10 cellular contexts compared by ENCODE assay signal in the genomic region with DNA sequence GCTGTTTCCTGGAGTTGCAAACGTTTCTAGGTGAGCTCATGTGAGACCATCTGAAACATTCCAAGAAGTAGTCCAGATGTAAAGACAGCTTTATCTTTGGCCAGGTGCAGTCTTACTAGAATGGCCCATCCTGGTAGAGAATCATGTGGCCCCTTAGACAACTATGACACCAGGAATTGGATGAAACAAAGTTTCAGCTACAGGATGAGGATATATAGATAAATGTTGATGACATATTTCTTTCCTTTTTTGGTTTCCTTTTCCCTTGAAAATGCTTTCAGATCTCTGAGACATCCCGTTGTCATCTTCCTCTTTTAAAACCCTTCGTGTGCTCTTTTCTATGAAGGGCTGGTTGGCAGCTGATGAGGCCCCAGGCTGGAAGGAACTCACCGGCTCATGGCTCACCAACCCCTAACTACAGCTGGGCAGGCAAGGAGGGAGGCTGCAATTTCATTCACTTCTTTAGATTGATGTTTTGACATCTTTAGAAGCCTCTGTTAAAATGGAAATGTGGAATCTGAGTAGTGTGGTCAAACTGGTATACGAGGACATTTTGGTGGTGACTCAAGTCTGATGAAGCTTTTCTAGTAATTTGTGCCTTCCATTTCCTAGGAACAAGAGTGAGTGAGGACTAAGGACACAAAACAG.
DNase-seq lines count a peak whose midpoint lies in the region; ATAC-seq and TF ChIP-seq lines count a peak whose summit lies in the region.
"Had no signal": no experiment of that assay in that cellular context is flagged by ENCODE, and none has a peak within 500 bp of the region (broad histone marks: within the 10 kb centered on the region; RNA-seq: fewer than 3 reads in every experiment).

No MANE protein-coding gene starts in this region.

- no peaks in the 10 kb centered on the region for H3K27me3 ChIP-seq in CD8-positive, alpha-beta memory T cell (ENCODE audit: insufficient read depth, low read length, poor library complexity, severe bottlenecking)
- no peaks in the 10 kb centered on the region for H3K27me3 ChIP-seq in MM.1S (replicated peaks; ENCODE audit: insufficient read depth, low read length)
- H3K27me3 ChIP-seq in mucosa of rectum (ENCODE audit: control insufficient read depth in 2 of 2, insufficient read depth in 2 of 2, low read length in 2 of 2), result no peaks in the 10 kb centered on the region
- H3K27me3 ChIP-seq in SJCRH30, result no peaks in the 10 kb centered on the region

- no peak overlapping the region for H3K27ac ChIP-seq in CD8-positive, alpha-beta memory T cell (ENCODE audit: low read depth, low read length)
- H3K27ac ChIP-seq in MM.1S (ENCODE audit: low read length) (peak overlapping the region; percentile 67), mucosa of rectum (ENCODE audit: low read depth in 2 of 2, low read length in 2 of 2) (peak overlapping the region; percentile 4 to 53), SJCRH30 (no peak overlapping the region)

- H4K20me1 ChIP-seq in MM.1S (ENCODE audit: insufficient read depth, low read length), result no peaks in the 10 kb centered on the region

- ATAC-seq in HG03108 (IDR thresholded peaks at IDR 0.05; ENCODE audit: unreplicated experiment) (no peak), HG02571 (IDR thresholded peaks at IDR 0.05; ENCODE audit: unreplicated experiment) (no peak)

- no peaks in the 10 kb centered on the region for H3K9me2 ChIP-seq in MM.1S (replicated peaks; ENCODE audit: insufficient read depth, low read length)

- no peaks in the 10 kb centered on the region for H3K36me3 ChIP-seq in CD8-positive, alpha-beta memory T cell (ENCODE audit: insufficient read depth, low read length)
- H3K36me3 ChIP-seq in MM.1S (replicated peaks; ENCODE audit: insufficient read depth, low read length) (no peaks in the 10 kb centered on the region), mucosa of rectum (ENCODE audit: control insufficient read depth in 2 of 2, insufficient read depth in 2 of 2, low read length in 2 of 2) (no peaks in the 10 kb centered on the region), SJCRH30 (no peaks in the 10 kb centered on the region)

- H3K9me3 Mint-ChIP-seq in CD8-positive, alpha-beta memory T cell, result no peaks in the 10 kb centered on the region
- no peaks in the 10 kb centered on the region for H3K9me3 Mint-ChIP-seq in activated naive CD4-positive, alpha-beta T cell treated with anti-CD3 and anti-CD28 coated beads, Interleukin-2, amount 50 U/mL, for 24 hours

- TF ChIP-seq CTCF in MM.1S (IDR thresholded peaks at IDR 0.05; ENCODE audit: low read length), result no peak

- H3K27ac Mint-ChIP-seq in CD8-positive, alpha-beta memory T cell, result peak overlapping the region in 5 of 8 donors; percentile 33 to 88 (median 66)
- peak overlapping the region; percentile 36 for H3K27ac Mint-ChIP-seq in activated naive CD4-positive, alpha-beta T cell treated with anti-CD3 and anti-CD28 coated beads, Interleukin-2, amount 50 U/mL, for 24 hours

- H2AFZ ChIP-seq in MM.1S (ENCODE audit: low read length), result peak overlapping the region; percentile 60

- H3K36me3 Mint-ChIP-seq in CD8-positive, alpha-beta memory T cell, result no peaks in the 10 kb centered on the region
- H3K36me3 Mint-ChIP-seq in activated naive CD4-positive, alpha-beta T cell treated with anti-CD3 and anti-CD28 coated beads, Interleukin-2, amount 50 U/mL, for 24 hours, result no peaks in the 10 kb centered on the region

- H3F3A ChIP-seq in MM.1S (ENCODE audit: insufficient read depth, low read length), result peaks cover 14% of the 10 kb centered on the region

- peak overlapping the region; percentile 31; the same call in 1 of the 2 replicates for H3K9ac ChIP-seq in MM.1S (ENCODE audit: low read length)
- H3K9ac ChIP-seq in mucosa of rectum (ENCODE audit: low read depth in 1 of 2, low read length in 2 of 2), result no peak overlapping the region

- CTCF ChIA-PET in CD8-positive, alpha-beta memory T cell (lab: Charles Lee), result interaction anchor here (0.9 to 1.8 kb wide), 6 partner anchors 37 to 417 kb away, joined by 3 to 7 read pairs (median 4); no protein-coding TSS in a partner anchor

- H3K4me3 ChIP-seq in CD8-positive, alpha-beta memory T cell (ENCODE audit: low read length), result no peak overlapping the region
- H3K4me3 ChIP-seq in MM.1S (ENCODE audit: low read length) (0 out of 2 replicates have a peak overlapping the region, but pooled peaks have one; percentile 6), mucosa of rectum (ENCODE audit: low read length in 2 of 2) (no peak overlapping the region), SJCRH30 (no peak overlapping the region)
- H3K4me3 ChIP-seq: skin epidermis had no signal

- H3K4me2 ChIP-seq in MM.1S (ENCODE audit: low read depth, low read length), result peak overlapping the region; percentile 39

- H3K4me1 ChIP-seq in CD8-positive, alpha-beta memory T cell (ENCODE audit: insufficient read depth, low read length), result peaks cover 14% of the 10 kb centered on the region
- H3K4me1 ChIP-seq in MM.1S (ENCODE audit: low read length), result peaks cover 26% of the 10 kb centered on the region
- peaks cover 6 to 12% of the 10 kb centered on the region in 2 donors for H3K4me1 ChIP-seq in mucosa of rectum (ENCODE audit: control insufficient read depth in 2 of 2, insufficient read depth in 2 of 2, low read length in 2 of 2)
- peaks cover 25% of the 10 kb centered on the region for H3K4me1 ChIP-seq in SJCRH30

- peaks cover 12 to 15% (median 14%) of the 10 kb centered on the region in 3 donors for H3K4me1 Mint-ChIP-seq in CD8-positive, alpha-beta memory T cell
- H3K4me1 Mint-ChIP-seq in activated naive CD4-positive, alpha-beta T cell treated with anti-CD3 and anti-CD28 coated beads, Interleukin-2, amount 50 U/mL, for 24 hours, result peaks cover 16% of the 10 kb centered on the region

- no peaks in the 10 kb centered on the region for H3K79me2 ChIP-seq in MM.1S (ENCODE audit: low read length)

- no peaks in the 10 kb centered on the region for H3K9me3 ChIP-seq in CD8-positive, alpha-beta memory T cell (ENCODE audit: low read length)
- no peaks in the 10 kb centered on the region for H3K9me3 ChIP-seq in MM.1S (replicated peaks; ENCODE audit: insufficient read depth, low read length)
- H3K9me3 ChIP-seq in mucosa of rectum (ENCODE audit: control insufficient read depth in 2 of 2, low read length in 2 of 2), result no peaks in the 10 kb centered on the region
- H3K9me3 ChIP-seq in SJCRH30 (replicated peaks), result no peaks in the 10 kb centered on the region

- POLR2A ChIA-PET in CD8-positive, alpha-beta memory T cell (lab: Charles Lee), result interaction anchor here (0.5 kb wide), 1 partner anchor 421 kb away, joined by 3 read pairs; no protein-coding TSS in a partner anchor

- no peak for DNase-seq in CD8-positive, alpha-beta memory T cell
- DNase-seq in MM.1S (no peak), HK-2 (ENCODE audit: unreplicated experiment) (no peak), SJCRH30 (no peak)
- DNase-seq: activated CD4-positive, CD25-positive, alpha-beta regulatory T cell treated with anti-CD3 and anti-CD28 coated beads, Interleukin-2, amount 50 U/mL, for 72 hours had no signal

- H3K27me3 Mint-ChIP-seq in CD8-positive, alpha-beta memory T cell, result peaks cover 6 to 20% of the 10 kb centered on the region in 2 donors
- H3K27me3 Mint-ChIP-seq in activated naive CD4-positive, alpha-beta T cell treated with anti-CD3 and anti-CD28 coated beads, Interleukin-2, amount 50 U/mL, for 24 hours, result peaks cover 2% of the 10 kb centered on the region

- H3K4me3 Mint-ChIP-seq in CD8-positive, alpha-beta memory T cell, result peak overlapping the region in 4 of 7 donors; percentile 7 to 47 (median 23)
- peak overlapping the region; percentile 23 for H3K4me3 Mint-ChIP-seq in activated naive CD4-positive, alpha-beta T cell treated with anti-CD3 and anti-CD28 coated beads, Interleukin-2, amount 50 U/mL, for 24 hours

Comparison
In these comparisons a context has a peak if more than half of its experiments do, and no peak if none do; other contexts are left out.
1. H3K27ac ChIP-seq: peak in MM.1S (single experiment) and mucosa of rectum (2 of 2); none in CD8-positive, alpha-beta memory T cell (single experiment) and SJCRH30 (single experiment).